Comparison of ENCODE assay signal across 21 cellular contexts in the genomic region with DNA sequence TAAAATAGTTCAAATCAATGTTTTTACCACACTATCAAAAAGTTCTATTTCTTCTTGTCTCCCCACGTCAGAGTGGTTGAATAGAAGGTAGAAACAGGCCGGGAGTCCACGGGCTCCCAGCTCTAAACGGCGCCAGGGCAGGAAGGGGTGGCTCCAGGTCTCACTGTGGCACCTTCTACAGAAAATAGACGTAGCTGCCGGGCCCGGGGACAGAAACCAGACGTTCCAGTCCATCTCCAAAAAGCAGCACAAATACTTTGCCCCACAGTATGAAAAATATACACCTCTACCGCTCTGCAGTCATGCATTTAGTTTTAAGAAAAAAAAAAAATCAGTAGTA. TPM values are rescaled to one million over a fixed set of nuclear protein-coding genes. Genes with fewer than 3 reads are reported as not detected.
DNase-seq lines count a peak whose midpoint lies in the region; ATAC-seq and TF ChIP-seq lines count a peak whose summit lies in the region.
"Had no signal": no experiment of that assay in that cellular context is flagged by ENCODE, and none has a peak within 500 bp of the region (broad histone marks: within the 10 kb centered on the region; RNA-seq: fewer than 3 reads in every experiment).

No MANE protein-coding gene starts in this region.

- no peak for TF ChIP-seq POLR2A in uterus (IDR thresholded peaks at IDR 0.05)

- H3K9ac ChIP-seq in neuronal stem cell (ENCODE audit: low read depth, low read length, poor library complexity), result no peak overlapping the region
- H3K9ac ChIP-seq: parathyroid adenoma had no signal

- H4K91ac ChIP-seq in neuronal stem cell (ENCODE audit: low read depth, low read length, poor library complexity), result no peak overlapping the region

- no peak overlapping the region for H2BK15ac ChIP-seq in neuronal stem cell (ENCODE audit: low read length)

- no peaks in the 10 kb centered on the region for H3K4me1 ChIP-seq in cardiac muscle cell (ENCODE audit: low read depth)
- H3K4me1 ChIP-seq in neuronal stem cell (ENCODE audit: control insufficient read depth in 2 of 2, insufficient read depth in 1 of 2, low read depth in 1 of 2, low read length in 2 of 2), result no peaks in the 10 kb centered on the region
- no peaks in the 10 kb centered on the region for H3K4me1 ChIP-seq in uterus
- H3K4me1 ChIP-seq: parathyroid adenoma, Peyer's patch had no signal

- H3K27ac Mint-ChIP-seq in chondrocyte (ENCODE audit: unreplicated experiment), result peak overlapping the region; percentile 77
- H3K27ac Mint-ChIP-seq: WTC11 had no signal

- no peak overlapping the region for H3K4ac ChIP-seq in neuronal stem cell (ENCODE audit: low read length)

- H3K9me3 ChIP-seq in cardiac muscle cell (ENCODE audit: low read depth) (no peaks in the 10 kb centered on the region), neuronal stem cell (replicated peaks in 1 of 2; ENCODE audit: control insufficient read depth in 2 of 2, insufficient read depth in 1 of 2, low read depth in 1 of 2, low read length in 2 of 2) (no peaks in the 10 kb centered on the region), uterus (no peaks in the 10 kb centered on the region)
- H3K9me3 ChIP-seq: Peyer's patch, spleen had no signal

- intact Hi-C loops in left ventricle myocardium superior (cut with micrococcal nuclease), result no loop called here
- intact Hi-C loops in uterus (cut with DNase I; ENCODE audit: low total_unique reads), result no loop called here

- TF ChIP-seq CTCF in cardiac muscle cell (IDR thresholded peaks at IDR 0.05; ENCODE audit: low read depth, low read length), result no peak
- TF ChIP-seq CTCF in chondrocyte (IDR thresholded peaks at IDR 0.05), result no peak
- TF ChIP-seq CTCF in uterus (IDR thresholded peaks at IDR 0.05), result no peak

- no peak overlapping the region for H2BK12ac ChIP-seq in neuronal stem cell (ENCODE audit: low read length)

- no peak overlapping the region for H3K14ac ChIP-seq in neuronal stem cell (ENCODE audit: low read length)

- peak overlapping the region; percentile 19 for H2BK5ac ChIP-seq in neuronal stem cell (ENCODE audit: low read length)

- no peak overlapping the region for H3K4me3 ChIP-seq in cardiac muscle cell
- no peak overlapping the region for H3K4me3 ChIP-seq in neuronal stem cell (ENCODE audit: low read length in 2 of 2)
- no peak overlapping the region for H3K4me3 ChIP-seq in uterus
- H3K4me3 ChIP-seq: Peyer's patch, spleen had no signal

- peak overlapping the region; percentile 2 for H3K4me2 ChIP-seq in neuronal stem cell (ENCODE audit: insufficient read depth, low read length, poor library complexity, severe bottlenecking)

- H3K27me3 Mint-ChIP-seq in chondrocyte (ENCODE audit: low read depth), result no peaks in the 10 kb centered on the region

- peaks cover 11% of the 10 kb centered on the region for H3K36me3 Mint-ChIP-seq in chondrocyte (ENCODE audit: low read depth)

- no peak overlapping the region for H4K8ac ChIP-seq in neuronal stem cell (ENCODE audit: low read depth, low read length)

- H3K36me3 ChIP-seq in cardiac muscle cell, result peaks cover 25% of the 10 kb centered on the region
- H3K36me3 ChIP-seq in neuronal stem cell (replicated peaks in 1 of 2; ENCODE audit: control insufficient read depth in 2 of 2, insufficient read depth in 2 of 2, low read length in 2 of 2), result peaks cover 32 to 90% of the 10 kb centered on the region in 2 donors
- H3K36me3 ChIP-seq in uterus, result no peaks in the 10 kb centered on the region

- ATAC-seq in left ventricle myocardium superior, result no peak
- ATAC-seq: WTC11 had no signal

- H3K27ac ChIP-seq in cardiac muscle cell (peak overlapping the region; percentile 15), neuronal stem cell (replicated peaks; ENCODE audit: low read length) (no peak overlapping the region), uterus (peak overlapping the region; percentile 12 to 16)
- H3K27ac ChIP-seq: HL-60, parathyroid adenoma, spleen had no signal

- H2AK5ac ChIP-seq in neuronal stem cell (ENCODE audit: low read depth, low read length), result no peak overlapping the region

- no peak overlapping the region for H3K18ac ChIP-seq in neuronal stem cell (ENCODE audit: low read length)

- no peaks in the 10 kb centered on the region for H3K27me3 ChIP-seq in cardiac muscle cell
- H3K27me3 ChIP-seq in neuronal stem cell (ENCODE audit: control insufficient read depth in 3 of 3, insufficient read depth in 3 of 3, low read depth in 1 of 3, low read length in 3 of 3), result no peaks in the 10 kb centered on the region
- H3K27me3 ChIP-seq in uterus, result no peaks in the 10 kb centered on the region
- H3K27me3 ChIP-seq: Peyer's patch, spleen had no signal

- no peak overlapping the region for H2AFZ ChIP-seq in neuronal stem cell (ENCODE audit: low read length)
- H2AFZ ChIP-seq: parathyroid adenoma had no signal

- WGBS in neuronal stem cell (ENCODE audit: extremely low coverage in 2 of 2, insufficient read length in 2 of 2, insufficient replicate concordance in 1 of 2), 2 donors, result no CpG with 5 or more reads among the region's 10 CpGs

- peaks cover 27% of the 10 kb centered on the region for H3K4me1 Mint-ChIP-seq in chondrocyte (ENCODE audit: low read depth)

- no peaks in the 10 kb centered on the region for H3K9me3 Mint-ChIP-seq in chondrocyte (ENCODE audit: low read depth)
- H3K9me3 Mint-ChIP-seq: WTC11 had no signal

- H2BK120ac ChIP-seq in neuronal stem cell (ENCODE audit: low read depth, low read length), result no peak overlapping the region

- H3K79me1 ChIP-seq in neuronal stem cell (ENCODE audit: low read depth, low read length), result peaks cover 13% of the 10 kb centered on the region

- no peak overlapping the region for H3K23ac ChIP-seq in neuronal stem cell (ENCODE audit: low read depth, low read length, poor library complexity)

- DNase-seq in cardiac muscle cell (ENCODE audit: low read depth in 1 of 2, low spot score in 1 of 2) (no peak), left ventricle myocardium superior (no peak), chondrocyte (ENCODE audit: low spot score) (peak; percentile 49), neuronal stem cell (ENCODE audit: low spot score) (no peak), uterus (no peak), NCI-H510A (lab: John Stamatoyannopoulos, UW) (no peak), NCI-H1105 (lab: John Stamatoyannopoulos, UW) (no peak), SK-N-DZ (ENCODE audit: low spot score) (no peak)
- DNase-seq: activated naive CD4-positive, alpha-beta T cell treated with anti-CD3 and anti-CD28 coated beads, Interleukin-2, amount 50 U/mL, for 16 hours; effector CD8-positive, alpha-beta T cell; KBM-7; NCI-H1048; NCI-H2171; NCI-H82; stimulated activated naive CD4-positive, alpha-beta T cell; SW 1271 had no signal

- H3K4me3 Mint-ChIP-seq in chondrocyte (ENCODE audit: unreplicated experiment), result no peak overlapping the region
- H3K4me3 Mint-ChIP-seq: WTC11 had no signal

RNA-seq across cellular contexts. Expression of a gene that starts 30.9 kb away (rescaled TPM):
- total RNA-seq in cardiac muscle cell, result 14.2 and 17.3 TPM in 2 replicates
- polyA plus RNA-seq in cardiac muscle cell, result 13.3 and 13.7 TPM in 2 replicates
- 37.5 TPM for total RNA-seq in left ventricle myocardium superior
- total RNA-seq in chondrocyte, result 57.3 to 62.3 TPM (median 62.3 TPM) in 3 replicates
- polyA plus RNA-seq in neuronal stem cell (2013, experiment 1 of 2), result 65.7 TPM
- polyA plus RNA-seq in neuronal stem cell (2013, experiment 2 of 2), result 63.4 TPM
- total RNA-seq in uterus, result 10 to 100 TPM; 17.4 to 43.2 (median 34.4) TPM
- polyA plus RNA-seq in SK-N-DZ (2014; cell fraction: cytosol; rRNA removed), result 2.9 and 3.0 TPM in 2 replicates
- polyA plus RNA-seq in SK-N-DZ (2014; cell fraction: nucleus; rRNA removed), result 9.1 and 22.6 TPM in 2 replicates

RNA-seq across cellular contexts. Expression of a gene that starts 31.4 kb away (rescaled TPM):
- 59.4 and 67.5 TPM in 2 replicates for total RNA-seq in cardiac muscle cell
- polyA plus RNA-seq in cardiac muscle cell, result 60.1 and 71.4 TPM in 2 replicates
- 99.1 TPM for total RNA-seq in left ventricle myocardium superior
- total RNA-seq in chondrocyte, result 54.2 to 55.1 TPM (median 54.5 TPM) in 3 replicates
- 31.6 TPM for polyA plus RNA-seq in neuronal stem cell (2013, experiment 1 of 2)
- 33.6 TPM for polyA plus RNA-seq in neuronal stem cell (2013, experiment 2 of 2)
- 100 to 1,000 TPM in 3 of 4 donors, 10 to 100 TPM in 1; 98.1 to 151 (median 121) TPM for total RNA-seq in uterus
- polyA plus RNA-seq in SK-N-DZ (2014; cell fraction: cytosol; rRNA removed), result 27.4 and 30.3 TPM in 2 replicates
- polyA plus RNA-seq in SK-N-DZ (2014; cell fraction: nucleus; rRNA removed), result 15.8 and 19.2 TPM in 2 replicates
